Comparison of ENCODE assay signal across 20 cellular contexts in the genomic region with DNA sequence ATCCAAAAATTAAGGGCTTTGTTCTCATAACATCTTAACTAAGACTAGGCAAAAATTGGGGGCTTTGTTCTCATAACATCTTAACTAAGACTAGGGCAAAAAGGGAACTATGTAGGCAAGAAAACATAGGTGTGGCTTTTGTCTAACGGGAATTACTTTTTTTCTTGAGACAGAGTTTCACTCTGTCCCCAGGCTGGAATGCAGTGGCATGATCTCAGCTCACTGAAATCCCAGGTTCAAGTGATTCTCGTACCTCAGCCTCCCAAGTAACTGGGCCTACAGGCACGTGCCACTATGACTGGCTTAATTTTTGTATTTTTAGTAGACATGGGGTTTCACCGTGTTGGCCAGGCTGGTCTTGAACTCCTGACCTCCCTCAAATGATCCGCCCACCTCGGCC.
"Had no signal": no experiment of that assay in that cellular context is flagged by ENCODE, and none has a peak within 500 bp of the region (broad histone marks: within the 10 kb centered on the region; RNA-seq: fewer than 3 reads in every experiment).

No MANE protein-coding gene starts in this region.

- H3K4me3 Mint-ChIP-seq: activated CD4-positive, alpha-beta T cell treated with anti-CD3 and anti-CD28 coated beads, Interleukin-2, amount 10 ng/mL, durations not matched to agents 7 days and 5 days; activated CD8-positive, alpha-beta T cell treated with anti-CD3 and anti-CD28 coated beads, Interleukin-2, amount 10 ng/mL, durations not matched to agents 7 days and 5 days; activated T-cell treated with anti-CD3 and anti-CD28 coated beads, Interleukin-2, amount 50 U/mL, for 72 hours; central memory CD8-positive, alpha-beta T cell; natural killer cell had no signal

- H3K9me3 Mint-ChIP-seq: activated CD4-positive, alpha-beta T cell treated with anti-CD3 and anti-CD28 coated beads, Interleukin-2, amount 10 ng/mL, durations not matched to agents 7 days and 5 days; activated T-cell treated with anti-CD3 and anti-CD28 coated beads, Interleukin-2, amount 50 U/mL, for 72 hours; central memory CD8-positive, alpha-beta T cell; natural killer cell had no signal

- H3K27ac ChIP-seq: coronary artery, sigmoid colon, tibial artery had no signal

- H3K4me3 ChIP-seq: coronary artery, sigmoid colon, tibial artery had no signal

- ATAC-seq: activated CD4-positive, CD25-positive, alpha-beta regulatory T cell treated with anti-CD3 and anti-CD28 coated beads, Interleukin-2, amount 50 U/mL, for 24 hours; activated CD8-positive, alpha-beta T cell treated with anti-CD3 and anti-CD28 coated beads, Interleukin-2, amount 10 ng/mL, durations not matched to agents 7 days and 5 days; activated T-cell treated with anti-CD3 and anti-CD28 coated beads, Interleukin-2, amount 50 U/mL, for 72 hours; natural killer cell; stimulated activated naive CD8-positive, alpha-beta T cell treated with anti-CD3 and anti-CD28 coated beads, Interleukin-15, Interleukin-2, amounts not matched to agents 100 U/mL and 50 U/mL, for 24 hours had no signal

- H3K27me3 ChIP-seq: sigmoid colon, tibial artery had no signal

- H3K27me3 Mint-ChIP-seq: activated CD4-positive, alpha-beta T cell treated with anti-CD3 and anti-CD28 coated beads, Interleukin-2, amount 10 ng/mL, durations not matched to agents 7 days and 5 days; central memory CD8-positive, alpha-beta T cell had no signal

- H3K27ac Mint-ChIP-seq: activated CD4-positive, alpha-beta T cell treated with anti-CD3 and anti-CD28 coated beads, Interleukin-2, amount 10 ng/mL, durations not matched to agents 7 days and 5 days had no signal

- H3K4me1 Mint-ChIP-seq: central memory CD8-positive, alpha-beta T cell; natural killer cell had no signal

- H3K4me1 ChIP-seq: sigmoid colon, tibial artery had no signal

- H3K9me3 ChIP-seq: sigmoid colon, tibial artery had no signal

- DNase-seq: activated CD4-positive, alpha-beta T cell treated with anti-CD3 and anti-CD28 coated beads, Interleukin-2, amount 10 ng/mL, durations not matched to agents 7 days and 5 days; activated CD8-positive, alpha-beta memory T cell treated with anti-CD3 and anti-CD28 coated beads, Interleukin-2, amount 50 U/mL, for 4 hours; activated CD8-positive, alpha-beta T cell treated with anti-CD3 and anti-CD28 coated beads, Interleukin-2, amount 10 ng/mL, durations not matched to agents 7 days and 5 days; activated effector memory CD4-positive, alpha-beta T cell treated with anti-CD3 and anti-CD28 coated beads, Interleukin-2, amount 50 U/mL, for 16 hours; activated naive CD4-positive, alpha-beta T cell treated with anti-CD3 and anti-CD28 coated beads, Interleukin-2, amount 50 U/mL, for 16 hours; activated T-cell treated with anti-CD3 and anti-CD28 coated beads, Interleukin-2, amount 50 U/mL, for 72 hours; aorta; erythroblast; mesenchymal stem cell; natural killer cell; sigmoid colon; stimulated activated CD4-positive, alpha-beta T cell treated with anti-CD3 and anti-CD28 coated beads, Interleukin-4, amount 100 ng/mL, for 4 hours; stimulated activated naive CD8-positive, alpha-beta T cell treated with anti-CD3 and anti-CD28 coated beads, Interleukin-15, Interleukin-2, amounts not matched to agents 100 U/mL and 50 U/mL, for 24 hours; substantia nigra; T-helper 1 cell; T1000; tibial artery had no signal
